ENCODE assay signal across 11 cellular contexts in the genomic region with DNA sequence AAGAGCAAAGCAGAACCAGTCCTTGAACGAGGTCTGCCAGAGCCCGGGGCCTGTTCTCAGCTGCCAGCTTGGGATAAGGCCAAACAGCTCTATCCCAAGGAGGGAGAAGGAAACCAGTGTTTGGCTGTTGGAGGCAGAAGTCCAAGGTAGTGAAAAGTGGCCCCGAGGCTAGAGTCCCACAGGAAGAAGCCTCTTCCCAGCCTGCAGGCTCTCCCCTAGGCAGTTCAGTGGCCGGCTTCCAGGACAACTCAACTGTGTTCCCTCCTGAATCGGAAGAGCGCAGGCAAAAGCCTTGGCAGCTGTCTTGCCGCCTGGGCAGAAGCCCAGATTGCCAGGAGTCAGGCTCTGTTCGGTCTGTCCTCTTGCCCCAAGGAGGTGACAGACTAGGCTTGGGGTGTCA. TPM values are rescaled to one million over a fixed set of nuclear protein-coding genes. Genes with fewer than 3 reads are reported as not detected.
DNase-seq lines count a peak whose midpoint lies in the region; ATAC-seq and TF ChIP-seq lines count a peak whose summit lies in the region.
"Had no signal": no experiment of that assay in that cellular context is flagged by ENCODE, and none has a peak within 500 bp of the region (broad histone marks: within the 10 kb centered on the region; RNA-seq: fewer than 3 reads in every experiment).

No MANE protein-coding gene starts in this region.

- H3K27me3 ChIP-seq in IMR-90 (ENCODE audit: control insufficient read depth, insufficient read depth, low read length): no peaks in the 10 kb centered on the region
- H3K27me3 ChIP-seq in body of pancreas: no peaks in the 10 kb centered on the region
- H3K27me3 ChIP-seq in colonic mucosa: no peaks in the 10 kb centered on the region

- in situ Hi-C loops in IMR-90 (cut with MboI; ENCODE audit: low sequenced_read_pairs): loop anchor here (25.0 kb wide), 1 partner anchor 462 kb away; no protein-coding TSS in a partner anchor
- in situ Hi-C loops in KBM-7 (cut with MboI; ENCODE audit: low pct_unique_long_range_greater_than_20kb, low sequenced_read_pairs): loop anchor here (10.0 kb wide), 1 partner anchor 309 kb away; no protein-coding TSS in a partner anchor

- H4K91ac ChIP-seq in IMR-90 (ENCODE audit: insufficient read depth, low read depth, low read length): no peak overlapping the region; the same call in 1 of the 2 replicates

- H2AK5ac ChIP-seq in IMR-90 (ENCODE audit: low read depth, low read length): no peak overlapping the region

- no peak overlapping the region for H4K5ac ChIP-seq in IMR-90 (ENCODE audit: low read depth, low read length)

- peak overlapping the region; percentile 37 for H2AK9ac ChIP-seq in IMR-90 (replicated peaks; ENCODE audit: low read depth, low read length, poor library complexity)

- no peak overlapping the region for H2BK120ac ChIP-seq in IMR-90 (ENCODE audit: low read depth, low read length)

- peaks cover 85% of the 10 kb centered on the region for H3K36me3 ChIP-seq in IMR-90 (ENCODE audit: control insufficient read depth, insufficient read depth, low read length)
- H3K36me3 ChIP-seq in body of pancreas (replicated peaks in 1 of 2; ENCODE audit: insufficient read depth in 1 of 2, low read depth in 2 of 2): no peaks in the 10 kb centered on the region
- no peaks in the 10 kb centered on the region for H3K36me3 ChIP-seq in colonic mucosa

- peak overlapping the region in 1 of 2 experiments; percentile 27; a peak in 1 of 4 replicates for H4K8ac ChIP-seq in IMR-90 (ENCODE audit: low read depth in 2 of 2, low read length in 2 of 2)

- H3K9me3 ChIP-seq in IMR-90 (ENCODE audit: control insufficient read depth, insufficient read depth, low read length) (no peaks in the 10 kb centered on the region), body of pancreas (no peaks in the 10 kb centered on the region), colonic mucosa (no peaks in the 10 kb centered on the region)

- 0 out of 2 replicates have a peak overlapping the region, but pooled peaks have one; percentile 24 for H3K23ac ChIP-seq in IMR-90 (ENCODE audit: low read depth, low read length)

- CTCF ChIA-PET in IMR-90 (lab: Yijun Ruan, JAX): no interaction called here

- peak; percentile 47 for DNase-seq in IMR-90
- peak; percentile 74 to 87 (median 82) for DNase-seq in body of pancreas
- peak in 38 of 51 donors; percentile 15 to 86 (median 61) for DNase-seq in hypothalamus (lab: John Stamatoyannopoulos, UW)
- DNase-seq in stromal cell of bone marrow (ENCODE audit: low read depth): peak; percentile 66
- DNase-seq in colonic mucosa: no peak
- DNase-seq in stimulated activated CD4-positive, alpha-beta T cell treated with anti-CD3 and anti-CD28 coated beads, Interleukin-4, amount 100 ng/mL, for 1 hour: no peak
- no peak for DNase-seq in KBM-7
- DNase-seq in DMS114 treated with DMSO at 0.1 percent for 48 hours (lab: John Stamatoyannopoulos, UW; ENCODE audit: unreplicated experiment): no peak
- DNase-seq: COR-L47, immature natural killer cell, T-helper 2 cell had no signal

- POLR2A ChIA-PET in IMR-90 (lab: Charles Lee; ENCODE audit: unreplicated experiment): no interaction called here

- H3K9ac ChIP-seq in IMR-90 (ENCODE audit: low read depth, low read length) (no peak overlapping the region), colonic mucosa (ENCODE audit: low read depth in 2 of 2, low read length in 2 of 2) (no peak overlapping the region)

- H3K79me1 ChIP-seq in IMR-90 (ENCODE audit: low read depth in 1 of 2, low read length in 2 of 2): peaks cover 36 to 77% of the 10 kb centered on the region in 2 experiments

- H3K4me3 ChIP-seq in IMR-90 (ENCODE audit: insufficient read depth, low read depth, low read length): no peak overlapping the region
- no peak overlapping the region for H3K4me3 ChIP-seq in body of pancreas
- no peak overlapping the region for H3K4me3 ChIP-seq in colonic mucosa

- TF ChIP-seq RAD21 in IMR-90 (IDR thresholded peaks at IDR 0.05; ENCODE audit: low read length): no peak

- no peak overlapping the region for H3K4ac ChIP-seq in IMR-90 (ENCODE audit: low read depth, low read length)

- H4K20me1 ChIP-seq in IMR-90 (ENCODE audit: insufficient read depth, low read length): peaks cover 81% of the 10 kb centered on the region

- H2BK15ac ChIP-seq in IMR-90 (ENCODE audit: low read depth, low read length): no peak overlapping the region

- no peak overlapping the region for H3K56ac ChIP-seq in IMR-90 (ENCODE audit: extremely low read depth, insufficient read depth, low read length)

- peak overlapping the region; percentile 60 for H3K14ac ChIP-seq in IMR-90 (replicated peaks; ENCODE audit: low read depth, low read length)

- dilution Hi-C loops in IMR-90 (cut with HindIII; ENCODE audit: low sequenced_read_pairs, unreplicated experiment): loop anchor here (25.0 kb wide), 1 partner anchor 137 kb away; no protein-coding TSS in a partner anchor

- peaks cover 38% of the 10 kb centered on the region for H3K9me1 ChIP-seq in IMR-90 (ENCODE audit: insufficient read depth, low read length)

- H2BK20ac ChIP-seq in IMR-90 (ENCODE audit: low read depth, low read length): no peak overlapping the region

- no peak overlapping the region for H3K4me2 ChIP-seq in IMR-90 (ENCODE audit: low read depth, low read length)

- H3K4me1 ChIP-seq in IMR-90 (ENCODE audit: control insufficient read depth, insufficient read depth, low read length): peaks cover 14% of the 10 kb centered on the region; the same call in 1 of the 2 replicates
- peaks cover 26% of the 10 kb centered on the region for H3K4me1 ChIP-seq in body of pancreas
- peaks cover 16% of the 10 kb centered on the region for H3K4me1 ChIP-seq in colonic mucosa

- H2BK5ac ChIP-seq in IMR-90 (ENCODE audit: low read depth, low read length, poor library complexity, severe bottlenecking): no peak overlapping the region

- peak overlapping the region; percentile 2 for H2AFZ ChIP-seq in IMR-90 (replicated peaks; ENCODE audit: low read length, poor library complexity)

- ATAC-seq in IMR-90 (ENCODE audit: low read depth) (peak; percentile 4; the same call in 1 of the 2 replicates), body of pancreas (peak; percentile 70)

- H3K18ac ChIP-seq in IMR-90 (ENCODE audit: low read depth, low read length): no peak overlapping the region

- WGBS in IMR-90 (ENCODE audit: extremely low coverage in 2 of 2, insufficient read length in 1 of 2), 2 experiments: 29% methylated on average over 7 of the region's 8 CpGs; no CpG with 5 or more reads in 1 of the 2 experiments
- 6 to 17% methylated on average over 7 to 8 of the region's 8 CpGs for WGBS in body of pancreas, 2 donors

- TF ChIP-seq POLR2A in IMR-90 (IDR thresholded peaks at IDR 0.05; ENCODE audit: low read depth, low read length): no peak
- TF ChIP-seq POLR2A in body of pancreas (IDR thresholded peaks at IDR 0.05): no peak

- intact Hi-C loops in IMR-90 (cut with micrococcal nuclease): no loop called here
- intact Hi-C loops in body of pancreas (cut with DNase I): loop anchor here (10.0 kb wide), 2 partner anchors 49 to 309 kb away; no protein-coding TSS in a partner anchor
- intact Hi-C loops in colonic mucosa (cut with DNase I): loop anchor here (10.0 kb wide), 1 partner anchor 109 kb away; no protein-coding TSS in a partner anchor

- H3K27ac ChIP-seq in IMR-90 (ENCODE audit: insufficient read depth, low read length): peak overlapping the region; percentile 19; the same call in 1 of the 2 replicates
- H3K27ac ChIP-seq in body of pancreas: peak overlapping the region; percentile 21 to 46 (median 42)
- H3K27ac ChIP-seq in colonic mucosa: no peak overlapping the region

- BruUV-seq in IMR-90 (replicated peaks; lab: Mats Ljungman, UMichigan): no TSS peak

- no peak for TF ChIP-seq CTCF in IMR-90 (conservative IDR thresholded peaks at IDR 0.05; ENCODE audit: low read depth, low read length)
- no peak for TF ChIP-seq CTCF in body of pancreas (IDR thresholded peaks at IDR 0.05)
- no peak for TF ChIP-seq CTCF in colonic mucosa (IDR thresholded peaks at IDR 0.05)

TF ChIP-seq in IMR-90, 13 proteins besides CTCF, POLR2A, EP300 and RAD21:
- TF ChIP-seq CHD1 (IDR thresholded peaks at IDR 0.05; ENCODE audit: low read depth, low read length): no peak
- no peak for TF ChIP-seq RCOR1 (IDR thresholded peaks at IDR 0.05; ENCODE audit: insufficient replicate concordance, low read length)
- no peak for TF ChIP-seq FOS (IDR thresholded peaks at IDR 0.05; ENCODE audit: low read depth, low read length)
- no peak for TF ChIP-seq MAFK (IDR thresholded peaks at IDR 0.05; ENCODE audit: low read depth, low read length)
- TF ChIP-seq BHLHE40 (IDR thresholded peaks at IDR 0.05; ENCODE audit: low read depth, low read length): no peak

RNA-seq across cellular contexts. Expression of a gene that starts 19.3 kb away (rescaled TPM):
- total RNA-seq in IMR-90 (2012; rRNA removed) (93.3 and 102 TPM in 2 replicates), body of pancreas (100 to 1,000 TPM in 1 of 2 donors, 10 to 100 TPM in 1; 61.5 to 192 TPM), colonic mucosa (100 to 1,000 TPM; 395 to 450 TPM)
- polyA plus RNA-seq in IMR-90 (2012; rRNA removed): 765 and 791 TPM in 2 replicates
- 1,392 and 1,573 TPM in 2 replicates for polyA plus RNA-seq in IMR-90 (2012; cell fraction: cytosol; rRNA removed)
- 755 and 1,109 TPM in 2 replicates for polyA plus RNA-seq in IMR-90 (2012; cell fraction: nucleus; rRNA removed; ENCODE audit: low replicate concordance)

RNA-seq across cellular contexts. Expression of a gene that starts 56.1 kb away (rescaled TPM):
- total RNA-seq in IMR-90 (2012; rRNA removed): 0.18 and 0.28 TPM in 2 replicates
- polyA plus RNA-seq in IMR-90 (2012; rRNA removed): 0.03 and 0.05 TPM in 2 replicates
- polyA plus RNA-seq in IMR-90 (2012; cell fraction: cytosol; rRNA removed): 0.03 and 0.07 TPM in 2 replicates
- polyA plus RNA-seq in IMR-90 (2012; cell fraction: nucleus; rRNA removed; ENCODE audit: low replicate concordance): 0.07 and 0.15 TPM in 2 replicates
- not detected for total RNA-seq in body of pancreas
- total RNA-seq in colonic mucosa: under 1 TPM; 0.74 to 0.77 TPM

Comparison
In these comparisons a context has a peak if more than half of its experiments do, and no peak if none do; other contexts are left out.
1. DNase-seq: peak in IMR-90 (single experiment), body of pancreas (4 of 4), hypothalamus (38 of 51) and stromal cell of bone marrow (single experiment); none in colonic mucosa (single experiment), stimulated activated CD4-positive, alpha-beta T cell treated with anti-CD3 and anti-CD28 coated beads, Interleukin-4, amount 100 ng/mL, for 1 hour (single experiment), KBM-7 (single experiment) and DMS114 treated with DMSO at 0.1 percent for 48 hours (single experiment).